11 cellular contexts compared by ENCODE assay signal in the genomic region with DNA sequence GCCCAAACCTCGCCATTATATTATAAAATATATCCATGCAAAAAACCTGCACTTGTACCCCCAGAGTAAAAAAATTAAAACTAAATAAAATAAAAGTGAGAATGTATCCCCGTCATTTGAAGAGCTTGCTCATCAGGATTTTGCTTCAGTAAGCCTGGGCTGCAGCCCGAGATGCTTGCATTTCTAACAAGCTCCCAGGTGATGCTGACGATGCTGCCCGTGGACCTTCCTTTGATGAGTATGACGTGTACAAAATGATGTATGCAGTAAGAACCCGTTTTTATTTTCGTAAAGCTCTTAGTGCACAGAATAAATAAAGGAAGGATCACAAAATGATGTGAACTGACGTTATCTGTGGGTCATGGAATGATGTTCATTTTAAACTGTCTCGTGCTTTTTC.
"Had no signal": no experiment of that assay in that cellular context is flagged by ENCODE, and none has a peak within 500 bp of the region (broad histone marks: within the 10 kb centered on the region; RNA-seq: fewer than 3 reads in every experiment).

No MANE protein-coding gene starts in this region.

- H3K4me3 Mint-ChIP-seq: GM23338, H9, HFFc6 had no signal

- H3K36me3 ChIP-seq: HAP-1 had no signal

- FAIRE-seq: H1, H54 had no signal

- H3K4me3 ChIP-seq: GM23248, GM23338, HAP-1 had no signal

- H3K4me1 ChIP-seq: HAP-1 had no signal

- H2AFZ ChIP-seq: GM23248, GM23338 had no signal

- H3K9ac ChIP-seq: GM23248 had no signal

- H3K4me2 ChIP-seq: GM23338 had no signal

- H3K9me3 ChIP-seq: HAP-1 had no signal

- DNase-seq: GM23248, GOT3, H7, H9, HCEC 1CT, HFFc6 had no signal

- H3K9me3 Mint-ChIP-seq: GM23338, H9, HFFc6 had no signal

- H3K27ac ChIP-seq: GM23248 had no signal

- H3K27ac Mint-ChIP-seq: GM23338, H9, HFFc6 had no signal

- ATAC-seq: GM23338, HCT116 had no signal
